In the genomic region with DNA sequence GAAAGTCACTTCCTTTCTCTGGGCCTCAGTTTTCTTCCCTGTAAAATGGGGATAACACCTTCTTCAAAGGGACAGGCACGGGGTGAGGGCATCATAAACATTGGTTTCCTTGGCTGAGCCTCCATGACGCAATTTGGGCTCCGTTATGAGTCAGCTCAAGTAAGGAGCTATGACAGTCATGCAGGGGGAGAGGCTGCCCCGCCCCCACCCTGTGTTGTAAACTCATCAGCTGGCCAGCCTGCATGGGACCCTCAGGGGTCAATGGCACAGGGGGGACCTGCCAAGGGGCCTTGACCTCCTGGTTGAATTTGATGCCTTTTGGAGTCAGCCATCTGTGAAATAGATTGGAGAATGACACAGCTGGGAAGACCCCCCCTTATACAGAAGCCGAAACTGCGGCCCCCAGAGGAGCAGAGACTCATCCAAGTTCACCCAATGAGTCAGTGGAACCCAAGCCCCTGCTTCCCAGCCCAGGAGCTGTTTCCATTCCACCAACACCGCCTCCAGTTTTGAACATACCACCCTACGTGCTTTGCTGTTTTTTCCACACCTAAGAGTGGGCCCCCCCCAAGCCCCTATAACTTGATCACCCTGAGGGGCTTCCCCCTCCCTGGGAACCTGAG, we compare ENCODE assay signal across 8 cellular contexts. TPM values are rescaled to one million over a fixed set of nuclear protein-coding genes. Genes with fewer than 3 reads are reported as not detected.
DNase-seq lines count a peak whose midpoint lies in the region; ATAC-seq and TF ChIP-seq lines count a peak whose summit lies in the region.

No MANE protein-coding gene starts in this region.

- ATAC-seq in activated B cell treated with CpG ODN at 0.5 μM for 24 hours (ENCODE audit: low read depth) (peak; percentile 35), GM18519 (IDR thresholded peaks at IDR 0.05; ENCODE audit: low FRiP score, unreplicated experiment) (no peak), GM19455 (IDR thresholded peaks at IDR 0.05; ENCODE audit: unreplicated experiment) (no peak), HG03139 (IDR thresholded peaks at IDR 0.05; ENCODE audit: unreplicated experiment) (no peak)
- ATAC-seq in effector memory CD8-positive, alpha-beta T cell (replicated peaks): peak; percentile 14

- intact Hi-C loops in activated B cell treated with CpG ODN at 0.5 μM for 24 hours (cut with micrococcal nuclease): loop anchor here (5.0 kb wide), 1 partner anchor 35 kb away; no protein-coding TSS in a partner anchor

- peak; percentile 77 for DNase-seq in HCEC 1CT
- DNase-seq in activated B cell treated with CpG ODN at 0.5 μM for 24 hours: no peak
- peak; percentile 35 to 43 (median 36) for DNase-seq in effector memory CD8-positive, alpha-beta T cell
- peak; percentile 83 to 84 for DNase-seq in stimulated activated CD8-positive, alpha-beta memory T cell treated with anti-CD3 and anti-CD28 coated beads, Interleukin-2, amount 100 ng/mL, for 48 hours (ENCODE audit: low read depth in 2 of 2)
- no peak for DNase-seq in KBM-7

- TF ChIP-seq CTCF in activated B cell treated with CpG ODN at 0.5 μM for 24 hours (IDR thresholded peaks at IDR 0.05): no peak

- H3K9me3 Mint-ChIP-seq in activated B cell treated with CpG ODN at 0.5 μM for 24 hours: no peaks in the 10 kb centered on the region
- H3K9me3 Mint-ChIP-seq in effector memory CD8-positive, alpha-beta T cell: no peaks in the 10 kb centered on the region

- H3K27me3 Mint-ChIP-seq in activated B cell treated with CpG ODN at 0.5 μM for 24 hours: no peaks in the 10 kb centered on the region
- no peaks in the 10 kb centered on the region for H3K27me3 Mint-ChIP-seq in effector memory CD8-positive, alpha-beta T cell

- in situ Hi-C loops in KBM-7 (cut with MboI; ENCODE audit: low pct_unique_long_range_greater_than_20kb, low sequenced_read_pairs): no loop called here

- peaks cover 50% of the 10 kb centered on the region for H3K4me1 Mint-ChIP-seq in activated B cell treated with CpG ODN at 0.5 μM for 24 hours
- peaks cover 56 to 62% of the 10 kb centered on the region in 2 donors for H3K4me1 Mint-ChIP-seq in effector memory CD8-positive, alpha-beta T cell (ENCODE audit: low read depth in 2 of 2)

- CTCF ChIA-PET in activated B cell treated with CpG ODN at 0.5 μM for 24 hours (lab: Charles Lee): interaction anchor here (1.4 to 6.8 kb wide), 2 partner anchors 36 to 68 kb away, joined by 3 to 71 read pairs; a partner anchor contains a TSS

- peak overlapping the region; percentile 87 for H3K27ac Mint-ChIP-seq in activated B cell treated with CpG ODN at 0.5 μM for 24 hours
- H3K27ac Mint-ChIP-seq in effector memory CD8-positive, alpha-beta T cell: peak overlapping the region; percentile 97 to 98

- POLR2A ChIA-PET in activated B cell treated with CpG ODN at 0.5 μM for 24 hours (lab: Charles Lee): interaction anchor here (0.6 to 6.3 kb wide), 11 partner anchors 10 to 66 kb away, joined by 3 to 88 read pairs (median 7); a partner anchor contains a TSS

- H3K4me3 Mint-ChIP-seq in activated B cell treated with CpG ODN at 0.5 μM for 24 hours: no peak overlapping the region
- H3K4me3 Mint-ChIP-seq in effector memory CD8-positive, alpha-beta T cell: peak overlapping the region; percentile 25 to 86

- H3K36me3 Mint-ChIP-seq in activated B cell treated with CpG ODN at 0.5 μM for 24 hours (ENCODE audit: low read depth): no peaks in the 10 kb centered on the region
- peaks cover 35% of the 10 kb centered on the region for H3K36me3 Mint-ChIP-seq in effector memory CD8-positive, alpha-beta T cell (ENCODE audit: insufficient read depth)

RNA-seq across cellular contexts. Expression of a gene that starts 36.8 kb away (rescaled TPM):
- total RNA-seq in activated B cell treated with CpG ODN at 0.5 μM for 24 hours: 141 and 153 TPM in 2 replicates

Comparison
In these comparisons a context has a peak if more than half of its experiments do, and no peak if none do; other contexts are left out.
1. DNase-seq: peak in HCEC 1CT (single experiment), effector memory CD8-positive, alpha-beta T cell (3 of 3) and stimulated activated CD8-positive, alpha-beta memory T cell treated with anti-CD3 and anti-CD28 coated beads, Interleukin-2, amount 100 ng/mL, for 48 hours (2 of 2); none in activated B cell treated with CpG ODN at 0.5 μM for 24 hours (single experiment) and KBM-7 (single experiment).
2. ATAC-seq: peak in activated B cell treated with CpG ODN at 0.5 μM for 24 hours (single experiment) and effector memory CD8-positive, alpha-beta T cell (single experiment); none in GM18519 (single experiment), GM19455 (single experiment) and HG03139 (single experiment).